ENCODE assay signal across 20 cellular contexts in genomic region chr15:63694184-63694583, GRCh38.
"Had no signal": no experiment of that assay in that cellular context is flagged by ENCODE, and none has a peak within 500 bp of the region (broad histone marks: within the 10 kb centered on the region; RNA-seq: fewer than 3 reads in every experiment).

No MANE protein-coding gene starts in this region.

- H3K4me3 Mint-ChIP-seq: nephron; stimulated activated effector memory CD8-positive, alpha-beta T cell treated with anti-CD3 and anti-CD28 coated beads, Interleukin-12 subunit alpha, Interleukin-12 subunit beta, amount 100 ng/mL, for 72 hours; stimulated activated naive CD8-positive, alpha-beta T cell treated with anti-CD3 and anti-CD28 coated beads, Interleukin-15, Interleukin-2, amounts not matched to agents 100 ng/mL and 50 ng/mL, for 24 hours had no signal

- H3K36me3 ChIP-seq: uterus had no signal

- H3K4me1 Mint-ChIP-seq: nephron; stimulated activated effector memory CD8-positive, alpha-beta T cell treated with anti-CD3 and anti-CD28 coated beads, Interleukin-12 subunit alpha, Interleukin-12 subunit beta, amount 100 ng/mL, for 72 hours had no signal

- H3K9me3 ChIP-seq: heart right ventricle, left lung, lower lobe of right lung, pancreas, right lobe of liver, tibial artery, upper lobe of left lung, uterus had no signal

- H3K4me3 ChIP-seq: heart right ventricle, left lung, lower lobe of right lung, pancreas, right lobe of liver, tibial artery, upper lobe of left lung, uterus had no signal

- H3K27ac ChIP-seq: heart right ventricle, left lung, lower lobe of right lung, pancreas, right lobe of liver, tibial artery, upper lobe of left lung, uterus had no signal

- H3K4me1 ChIP-seq: left lung, lower lobe of right lung, pancreas, right lobe of liver, tibial artery, upper lobe of left lung, uterus had no signal

- H3K27me3 ChIP-seq: heart right ventricle, left lung, pancreas, right lobe of liver, tibial artery, upper lobe of left lung, uterus had no signal

- H3K27ac Mint-ChIP-seq: nephron; progenitor cell of endocrine pancreas; stimulated activated effector memory CD8-positive, alpha-beta T cell treated with anti-CD3 and anti-CD28 coated beads, Interleukin-12 subunit alpha, Interleukin-12 subunit beta, amount 100 ng/mL, for 72 hours; stimulated activated naive CD8-positive, alpha-beta T cell treated with anti-CD3 and anti-CD28 coated beads, Interleukin-15, Interleukin-2, amounts not matched to agents 100 ng/mL and 50 ng/mL, for 24 hours had no signal

- DNase-seq: effector memory CD4-positive, alpha-beta T cell; heart right ventricle; hypothalamus; left lung; lower lobe of right lung; mesenchymal stem cell; midbrain; occipital lobe; pancreas; right lobe of liver; stimulated activated CD4-positive, alpha-beta T cell treated with anti-CD3 and anti-CD28 coated beads, Interleukin-4, amount 100 ng/mL, for 1 hour; stimulated activated CD8-positive, alpha-beta memory T cell treated with anti-CD3 and anti-CD28 coated beads, Interleukin-4, amount 100 ng/mL, for 48 hours; tibial artery; upper lobe of left lung; uterus had no signal

- ATAC-seq: esophagus mucosa; left lung; lower lobe of right lung; pancreas; right lobe of liver; stimulated activated effector memory CD8-positive, alpha-beta T cell treated with anti-CD3 and anti-CD28 coated beads, Interleukin-12 subunit alpha, Interleukin-12 subunit beta, amount 100 ng/mL, for 72 hours had no signal

- H3K9me3 Mint-ChIP-seq: nephron; stimulated activated effector memory CD8-positive, alpha-beta T cell treated with anti-CD3 and anti-CD28 coated beads, Interleukin-12 subunit alpha, Interleukin-12 subunit beta, amount 100 ng/mL, for 72 hours; stimulated activated naive CD8-positive, alpha-beta T cell treated with anti-CD3 and anti-CD28 coated beads, Interleukin-15, Interleukin-2, amounts not matched to agents 100 ng/mL and 50 ng/mL, for 24 hours had no signal

- H3K27me3 Mint-ChIP-seq: progenitor cell of endocrine pancreas; stimulated activated naive CD8-positive, alpha-beta T cell treated with anti-CD3 and anti-CD28 coated beads, Interleukin-15, Interleukin-2, amounts not matched to agents 100 ng/mL and 50 ng/mL, for 24 hours had no signal
